ENCODE assay signal across 8 cellular contexts in the genomic region with DNA sequence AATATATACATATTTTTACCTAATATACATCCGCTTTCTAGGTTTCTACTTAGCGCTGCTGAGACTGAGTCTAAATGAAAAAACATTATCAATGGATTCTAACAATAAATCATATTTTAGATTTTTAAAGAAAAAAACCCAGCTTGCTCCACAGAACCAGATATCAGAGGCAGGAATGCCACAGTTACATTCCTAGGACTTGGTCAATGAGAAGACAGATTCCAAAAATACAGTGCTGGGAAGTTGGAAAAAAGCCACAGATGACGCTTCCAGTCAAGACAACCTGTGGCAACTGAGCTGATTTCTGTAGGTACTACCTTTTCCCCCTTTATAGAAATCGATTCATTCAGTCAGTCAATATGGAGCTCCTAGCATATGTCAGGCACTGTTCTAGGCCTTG. TPM values are rescaled to one million over a fixed set of nuclear protein-coding genes. Genes with fewer than 3 reads are reported as not detected.
DNase-seq lines count a peak whose midpoint lies in the region; ATAC-seq, FAIRE-seq and TF ChIP-seq lines count a peak whose summit lies in the region.

No MANE protein-coding gene starts in this region.

- TF ChIP-seq CTCF in cardiac muscle cell (IDR thresholded peaks at IDR 0.05; ENCODE audit: low read depth, low read length) (no peak), keratinocyte (optimal IDR thresholded peaks at IDR 0.05 in 1 of 3, IDR thresholded peaks at IDR 0.05 in 1 of 3, conservative IDR thresholded peaks at IDR 0.05 in 1 of 3; ENCODE audit: extremely low read depth in 1 of 3, insufficient read depth in 2 of 3, low read length in 3 of 3) (no peak), upper lobe of right lung (IDR thresholded peaks at IDR 0.05) (no peak)

- no peak overlapping the region for H3K9ac ChIP-seq in keratinocyte (ENCODE audit: control insufficient read depth, extremely low read depth, insufficient read depth, low read length)

- no peaks in the 10 kb centered on the region for H3K36me3 ChIP-seq in cardiac muscle cell
- no peaks in the 10 kb centered on the region for H3K36me3 ChIP-seq in keratinocyte (ENCODE audit: control insufficient read depth in 2 of 2, extremely low read depth in 1 of 2, insufficient read depth in 2 of 2, low read length in 2 of 2)
- no peaks in the 10 kb centered on the region for H3K36me3 ChIP-seq in upper lobe of right lung

- H4K20me1 ChIP-seq in keratinocyte (ENCODE audit: control insufficient read depth, extremely low read depth, insufficient read depth, low read length), result no peaks in the 10 kb centered on the region

- dilution Hi-C loops in keratinocyte (cut with MboI; ENCODE audit: extremely low pct_ligation_motif_present, low sequenced_read_pairs), result no loop called here

- H3K79me2 ChIP-seq in keratinocyte (ENCODE audit: control insufficient read depth, insufficient read depth, low read length), result peaks cover 6% of the 10 kb centered on the region

- peak; percentile 12 to 42 for DNase-seq in cardiac muscle cell (ENCODE audit: low read depth in 1 of 2, low spot score in 1 of 2)
- DNase-seq in left ventricle myocardium superior, result no peak
- DNase-seq in amniotic epithelial cell (ENCODE audit: low read depth), result peak; percentile 47
- DNase-seq in keratinocyte (ENCODE audit: low read depth, low spot score), result no peak
- no peak for DNase-seq in upper lobe of right lung
- no peak for DNase-seq in RPMI8226
- no peak for DNase-seq in cortex of kidney (lab: John Stamatoyannopoulos, UW)

- H3K27ac ChIP-seq in cardiac muscle cell (peak overlapping the region; percentile 45), keratinocyte (ENCODE audit: control insufficient read depth, insufficient read depth, low read length) (no peak overlapping the region), upper lobe of right lung (no peak overlapping the region)

- H3K4me2 ChIP-seq in keratinocyte (ENCODE audit: control insufficient read depth, extremely low read depth, insufficient read depth, low read depth, low read length), result peak overlapping the region; percentile 57

- intact Hi-C loops in left ventricle myocardium superior (cut with micrococcal nuclease) (no loop called here), upper lobe of right lung (cut with DNase I) (no loop called here)

- no peak for FAIRE-seq in keratinocyte (lab: Jason Lieb, UNC)

- no peak overlapping the region for H2AFZ ChIP-seq in keratinocyte (ENCODE audit: control insufficient read depth, low read length)

- no peaks in the 10 kb centered on the region for H3K9me1 ChIP-seq in keratinocyte (ENCODE audit: control insufficient read depth, extremely low read depth, insufficient read depth, low read length)

- H3K27me3 ChIP-seq in cardiac muscle cell (no peaks in the 10 kb centered on the region), keratinocyte (ENCODE audit: control insufficient read depth, extremely low read depth, insufficient read depth, low read length) (no peaks in the 10 kb centered on the region), upper lobe of right lung (no peaks in the 10 kb centered on the region)

- H3K9me3 ChIP-seq in cardiac muscle cell (ENCODE audit: low read depth), result no peaks in the 10 kb centered on the region
- H3K9me3 ChIP-seq in keratinocyte (ENCODE audit: control insufficient read depth, low read depth, low read length), result no peaks in the 10 kb centered on the region
- H3K9me3 ChIP-seq in upper lobe of right lung, result no peaks in the 10 kb centered on the region

- H3K4me1 ChIP-seq in cardiac muscle cell (ENCODE audit: low read depth) (no peaks in the 10 kb centered on the region), keratinocyte (ENCODE audit: control insufficient read depth, extremely low read depth, insufficient read depth, low read length) (peaks cover 2% of the 10 kb centered on the region), upper lobe of right lung (no peaks in the 10 kb centered on the region)

- no peak for ATAC-seq in left ventricle myocardium superior
- ATAC-seq in upper lobe of right lung, result no peak
- ATAC-seq in GM21360 (IDR thresholded peaks at IDR 0.05; ENCODE audit: unreplicated experiment), result no peak

- H3K4me3 ChIP-seq in cardiac muscle cell (peak overlapping the region; percentile 66), keratinocyte (ENCODE audit: control insufficient read depth in 2 of 3, extremely low read depth in 1 of 3, insufficient read depth in 2 of 3, low read depth in 1 of 3, low read length in 3 of 3) (no peak overlapping the region), upper lobe of right lung (peak overlapping the region; percentile 92)

RNA-seq across cellular contexts. Expression of gene CCDC112, which starts 0.6 kb away (rescaled TPM):
- 6.1 and 8.1 TPM in 2 replicates for total RNA-seq in cardiac muscle cell
- polyA plus RNA-seq in cardiac muscle cell, result 10.9 and 11.5 TPM in 2 replicates
- total RNA-seq in left ventricle myocardium superior, result 4.6 TPM
- 2.1 to 4.0 TPM (median 3.0 TPM) in 3 replicates for polyA plus RNA-seq in keratinocyte
- polyA plus RNA-seq in keratinocyte (2011; ENCODE audit: low read depth), result 20.2 TPM
- 2.8 and 4.0 TPM in 2 replicates for polyA plus RNA-seq in keratinocyte (2011; cell fraction: cytosol; rRNA removed)
- 2.5 and 5.3 TPM in 2 replicates for polyA plus RNA-seq in keratinocyte (2011; cell fraction: nucleus; rRNA removed)
- 5.1 and 5.2 TPM in 2 replicates for polyA plus RNA-seq in keratinocyte (2012; ENCODE audit: low replicate concordance)
- 0.33 to 0.96 TPM (median 0.43 TPM) in 3 replicates for polyA minus RNA-seq in keratinocyte
- polyA minus RNA-seq in keratinocyte (2011; cell fraction: cytosol; rRNA and poly(A)+ RNA removed), result 2.1 TPM
- polyA minus RNA-seq in keratinocyte (2011; cell fraction: nucleus; rRNA and poly(A)+ RNA removed), result 1.1 and 1.5 TPM in 2 replicates
- total RNA-seq in upper lobe of right lung, result 6.6 TPM

RNA-seq across cellular contexts. Expression of gene PGGT1B, which starts 34.4 kb away (rescaled TPM):
- total RNA-seq in cardiac muscle cell, result 8.8 and 12.8 TPM in 2 replicates
- 6.0 and 6.9 TPM in 2 replicates for polyA plus RNA-seq in cardiac muscle cell
- total RNA-seq in left ventricle myocardium superior, result 23.4 TPM
- polyA plus RNA-seq in keratinocyte, result 2.4 to 5.5 TPM (median 4.4 TPM) in 3 replicates
- polyA plus RNA-seq in keratinocyte (2011; ENCODE audit: low read depth), result 17.2 TPM
- polyA plus RNA-seq in keratinocyte (2011; cell fraction: cytosol; rRNA removed), result 1.0 and 2.9 TPM in 2 replicates
- 3.6 and 3.8 TPM in 2 replicates for polyA plus RNA-seq in keratinocyte (2011; cell fraction: nucleus; rRNA removed)
- polyA plus RNA-seq in keratinocyte (2012; ENCODE audit: low replicate concordance), result 16.7 and 17.9 TPM in 2 replicates
- polyA minus RNA-seq in keratinocyte, result 9.1 to 16.5 TPM (median 12.6 TPM) in 3 replicates
- polyA minus RNA-seq in keratinocyte (2011; cell fraction: cytosol; rRNA and poly(A)+ RNA removed), result 3.6 TPM
- polyA minus RNA-seq in keratinocyte (2011; cell fraction: nucleus; rRNA and poly(A)+ RNA removed), result 5.7 and 12.8 TPM in 2 replicates
- 40.0 TPM for total RNA-seq in upper lobe of right lung

Comparison
In these comparisons a context has a peak if more than half of its experiments do, and no peak if none do; other contexts are left out.
1. DNase-seq: peak in cardiac muscle cell (2 of 2) and amniotic epithelial cell (single experiment); none in left ventricle myocardium superior (single experiment), keratinocyte (single experiment), upper lobe of right lung (single experiment), RPMI8226 (single experiment) and cortex of kidney (single experiment).
2. H3K4me3 ChIP-seq: peak in cardiac muscle cell (single experiment) and upper lobe of right lung (single experiment); none in keratinocyte (0 of 3).